11 cellular contexts compared by ENCODE assay signal in genomic region chr5:132475939-132476852, GRCh38. TPM values are rescaled to one million over a fixed set of nuclear protein-coding genes. Genes with fewer than 3 reads are reported as not detected.
A peak's percentile ranks its signal among the peaks of the same experiment; 100 is the strongest.
DNase-seq lines count a peak whose midpoint lies in the region; ATAC-seq and TF ChIP-seq lines count a peak whose summit lies in the region.
"Had no signal": no experiment of that assay in that cellular context is flagged by ENCODE, and none has a peak within 500 bp of the region (broad histone marks: within the 10 kb centered on the region; RNA-seq: fewer than 3 reads in every experiment).

No MANE protein-coding gene starts in this region.

- intact Hi-C loops in CD8-positive, alpha-beta T cell (cut with DNase I, micrococcal nuclease), result no loop called here
- intact Hi-C loops in activated B cell treated with CpG ODN at 0.5 μM for 24 hours (cut with micrococcal nuclease) (no loop called here), heart right ventricle (cut with DNase I) (no loop called here)

- H3K4me1 Mint-ChIP-seq in CD8-positive, alpha-beta T cell (ENCODE audit: low read depth), result peaks cover 84% of the 10 kb centered on the region
- H3K4me1 Mint-ChIP-seq in activated B cell treated with CpG ODN at 0.5 μM for 24 hours, result peaks cover 84% of the 10 kb centered on the region

- no peak overlapping the region for H3K4me2 ChIP-seq in osteoblast (ENCODE audit: insufficient read depth, low read length)

- no peak overlapping the region for H3K27ac ChIP-seq in CD8-positive, alpha-beta T cell (ENCODE audit: low read depth, low read length)
- peak overlapping the region; percentile 61 to 88 (median 81) for H3K27ac ChIP-seq in heart right ventricle
- H3K27ac ChIP-seq in osteoblast (ENCODE audit: low read depth, low read length), result no peak overlapping the region

- peaks cover 80% of the 10 kb centered on the region for H3K4me1 ChIP-seq in CD8-positive, alpha-beta T cell (ENCODE audit: insufficient read depth, low read length)
- peaks cover 33 to 86% (median 68%) of the 10 kb centered on the region in 9 donors for H3K4me1 ChIP-seq in heart right ventricle
- peaks cover 36% of the 10 kb centered on the region for H3K4me1 ChIP-seq in osteoblast (ENCODE audit: insufficient read depth, low read length)

- WGBS in heart right ventricle, 2 donors, result 68 to 75% methylated on average over 9 of the region's 9 CpGs

- no peak for ATAC-seq in CD8-positive, alpha-beta T cell
- ATAC-seq in activated B cell treated with CpG ODN at 0.5 μM for 24 hours (ENCODE audit: low read depth) (no peak), heart right ventricle (peak; percentile 31 to 81 (median 70)), GM18502 (IDR thresholded peaks at IDR 0.05; ENCODE audit: poor library complexity, unreplicated experiment) (no peak)
- ATAC-seq: stimulated activated naive B cell treated with anti-CD40 and anti-IgM and Interleukin-4, amounts not matched to agents 10 μg/mL and 1 μg/mL and 100 μg/mL, for 72 hours had no signal

- CTCF ChIA-PET in CD8-positive, alpha-beta T cell (lab: Charles Lee), result interaction anchor here (1.0 to 14.4 kb wide), 5 partner anchors 10 to 65 kb away, joined by 4 to 120 read pairs (median 8); partner anchors contain the start of gene IRF1
- CTCF ChIA-PET in activated B cell treated with CpG ODN at 0.5 μM for 24 hours (lab: Charles Lee), result no interaction called here

- H3K9me3 ChIP-seq in CD8-positive, alpha-beta T cell (ENCODE audit: low read length), result no peaks in the 10 kb centered on the region
- H3K9me3 ChIP-seq in heart right ventricle, result no peaks in the 10 kb centered on the region
- no peaks in the 10 kb centered on the region for H3K9me3 ChIP-seq in osteoblast (ENCODE audit: low read depth, low read length)

- H3K4me3 ChIP-seq in CD8-positive, alpha-beta T cell (ENCODE audit: low read depth, low read length), result no peak overlapping the region
- H3K4me3 ChIP-seq in heart right ventricle (no peak overlapping the region), osteoblast (ENCODE audit: insufficient read depth, low read length) (no peak overlapping the region)

- no peaks in the 10 kb centered on the region for H3K27me3 Mint-ChIP-seq in CD8-positive, alpha-beta T cell (ENCODE audit: low read depth)
- no peaks in the 10 kb centered on the region for H3K27me3 Mint-ChIP-seq in activated B cell treated with CpG ODN at 0.5 μM for 24 hours
- H3K27me3 Mint-ChIP-seq: stimulated activated naive B cell treated with anti-CD40 and anti-IgM and Interleukin-4, amounts not matched to agents 10 μg/mL and 1 μg/mL and 100 μg/mL, for 72 hours had no signal

- H3K36me3 ChIP-seq in CD8-positive, alpha-beta T cell (ENCODE audit: insufficient read depth, low read length), result peaks cover 6% of the 10 kb centered on the region
- H3K36me3 ChIP-seq in heart right ventricle, result peaks cover 0 to 16% (median 0%) of the 10 kb centered on the region in 9 donors
- no peaks in the 10 kb centered on the region for H3K36me3 ChIP-seq in osteoblast (ENCODE audit: insufficient read depth, low read length)

- TF ChIP-seq CTCF in CD8-positive, alpha-beta T cell (IDR thresholded peaks at IDR 0.05), result no peak
- no peak for TF ChIP-seq CTCF in activated B cell treated with CpG ODN at 0.5 μM for 24 hours (IDR thresholded peaks at IDR 0.05)
- TF ChIP-seq CTCF in heart right ventricle (IDR thresholded peaks at IDR 0.05), result no peak
- TF ChIP-seq CTCF in osteoblast (IDR thresholded peaks at IDR 0.05; ENCODE audit: extremely low read depth, low read depth, low read length), result no peak

- peak in 1 of 7 experiments; percentile 30 for DNase-seq in CD8-positive, alpha-beta T cell
- DNase-seq in activated B cell treated with CpG ODN at 0.5 μM for 24 hours (no peak), heart right ventricle (no peak), osteoblast (ENCODE audit: insufficient read length, low spot score, missing footprints) (peak; percentile 87), A172 (ENCODE audit: low spot score) (no peak), dermis blood vessel endothelial cell (no peak), NOMO-1 treated with dmso at 0.1 percent for 144 hours (lab: John Stamatoyannopoulos, UW; ENCODE audit: unreplicated experiment) (no peak)
- DNase-seq: glutamatergic neuron; NCI-H748 treated with DMSO at 0.1 percent for 48 hours; stimulated activated naive B cell treated with anti-CD40 and anti-IgM and Interleukin-4, amounts not matched to agents 10 μg/mL and 1 μg/mL and 100 μg/mL, for 72 hours had no signal

- H2AFZ ChIP-seq in osteoblast (ENCODE audit: low read length), result no peak overlapping the region

- peak overlapping the region; percentile 91 for H3K27ac Mint-ChIP-seq in CD8-positive, alpha-beta T cell
- peak overlapping the region; percentile 79 for H3K27ac Mint-ChIP-seq in activated B cell treated with CpG ODN at 0.5 μM for 24 hours

- H3K79me2 ChIP-seq in osteoblast (ENCODE audit: insufficient read depth, low read length), result no peaks in the 10 kb centered on the region

- H3K27me3 ChIP-seq in CD8-positive, alpha-beta T cell (ENCODE audit: insufficient read depth, low read length), result no peaks in the 10 kb centered on the region
- H3K27me3 ChIP-seq in heart right ventricle (no peaks in the 10 kb centered on the region), osteoblast (ENCODE audit: insufficient read depth, low read length) (no peaks in the 10 kb centered on the region)

- H3K36me3 Mint-ChIP-seq in CD8-positive, alpha-beta T cell, result peaks cover 2% of the 10 kb centered on the region
- H3K36me3 Mint-ChIP-seq in activated B cell treated with CpG ODN at 0.5 μM for 24 hours (ENCODE audit: low read depth), result peaks cover 8% of the 10 kb centered on the region

- POLR2A ChIA-PET in CD8-positive, alpha-beta T cell (lab: Charles Lee), result interaction anchor here (0.8 to 21.8 kb wide), 6 partner anchors 11 to 183 kb away, joined by 3 to 391 read pairs (median 80); partner anchors contain the start of gene IRF1
- POLR2A ChIA-PET in activated B cell treated with CpG ODN at 0.5 μM for 24 hours (lab: Charles Lee), result interaction anchor here (0.5 to 13.4 kb wide), 9 partner anchors 9 to 71 kb away, joined by 3 to 286 read pairs (median 79); partner anchors contain the start of gene IRF1

- no peaks in the 10 kb centered on the region for H3K9me3 Mint-ChIP-seq in CD8-positive, alpha-beta T cell
- no peaks in the 10 kb centered on the region for H3K9me3 Mint-ChIP-seq in activated B cell treated with CpG ODN at 0.5 μM for 24 hours
- H3K9me3 Mint-ChIP-seq: stimulated activated naive B cell treated with anti-CD40 and anti-IgM and Interleukin-4, amounts not matched to agents 10 μg/mL and 1 μg/mL and 100 μg/mL, for 72 hours had no signal

- peaks cover 5% of the 10 kb centered on the region for H4K20me1 ChIP-seq in osteoblast (ENCODE audit: insufficient read depth, low read length)

- H3K4me3 Mint-ChIP-seq in CD8-positive, alpha-beta T cell, result no peak overlapping the region
- no peak overlapping the region for H3K4me3 Mint-ChIP-seq in activated B cell treated with CpG ODN at 0.5 μM for 24 hours
- H3K4me3 Mint-ChIP-seq: stimulated activated naive B cell treated with anti-CD40 and anti-IgM and Interleukin-4, amounts not matched to agents 10 μg/mL and 1 μg/mL and 100 μg/mL, for 72 hours had no signal

RNA-seq across cellular contexts. Expression of gene IRF1, which starts 14.4 kb away (rescaled TPM):
- total RNA-seq in CD8-positive, alpha-beta T cell, result 1,000 to 10,000 TPM; 1,214 to 1,250 TPM
- total RNA-seq in activated B cell treated with CpG ODN at 0.5 μM for 24 hours (126 and 134 TPM in 2 replicates), heart right ventricle (100 to 1,000 TPM in 1 of 10 donors, 10 to 100 TPM in 8, 1 to 10 TPM in 1; 9.5 to 146 (median 19.2) TPM), osteoblast (19.7 and 22.1 TPM in 2 replicates), dermis blood vessel endothelial cell (26.4 TPM in 2 replicates)
- 10 to 100 TPM in 1 of 2 donors, 1 to 10 TPM in 1; 8.6 to 13.7 TPM for polyA plus RNA-seq in heart right ventricle
- total RNA-seq in A172 (2014; rRNA removed; shearing (Covaris generic)), result 4.0 and 9.1 TPM in 2 replicates

Comparison
In these comparisons a context has a peak if more than half of its experiments do, and no peak if none do; other contexts are left out.
1. ATAC-seq: peak in heart right ventricle (8 of 8); none in CD8-positive, alpha-beta T cell (single experiment), activated B cell treated with CpG ODN at 0.5 μM for 24 hours (single experiment) and GM18502 (single experiment).
2. H3K27ac ChIP-seq: peak in heart right ventricle (10 of 10); none in CD8-positive, alpha-beta T cell (single experiment) and osteoblast (single experiment).